17 cellular contexts compared by ENCODE assay signal in genomic region chr1:9207086-9207485, GRCh38. TPM values are rescaled to one million over a fixed set of nuclear protein-coding genes. Genes with fewer than 3 reads are reported as not detected.
DNase-seq lines count a peak whose midpoint lies in the region; ATAC-seq and TF ChIP-seq lines count a peak whose summit lies in the region.
"Had no signal": no experiment of that assay in that cellular context is flagged by ENCODE, and none has a peak within 500 bp of the region (broad histone marks: within the 10 kb centered on the region; RNA-seq: fewer than 3 reads in every experiment).

No MANE protein-coding gene starts in this region.

- WGBS in transverse colon (ENCODE audit: low coverage in 1 of 2), 2 donors: 42 to 68% methylated on average over 2 to 5 of the region's 5 CpGs

- H3K9me3 Mint-ChIP-seq in GM23338: no peaks in the 10 kb centered on the region
- H3K9me3 Mint-ChIP-seq: activated CD4-positive, alpha-beta T cell treated with anti-CD3 and anti-CD28 coated beads, Interleukin-2, amount 10 ng/mL, durations not matched to agents 7 days and 5 days; neural crest cell had no signal

- no peak overlapping the region for H3K4me3 Mint-ChIP-seq in GM23338
- H3K4me3 Mint-ChIP-seq: activated CD4-positive, alpha-beta T cell treated with anti-CD3 and anti-CD28 coated beads, Interleukin-2, amount 10 ng/mL, durations not matched to agents 7 days and 5 days; CD4-positive, alpha-beta memory T cell; neural crest cell had no signal

- H3K36me3 Mint-ChIP-seq in GM23338 (ENCODE audit: low read depth): no peaks in the 10 kb centered on the region
- H3K36me3 Mint-ChIP-seq: CD4-positive, alpha-beta memory T cell had no signal

- peak; percentile 83 for DNase-seq in EH (ENCODE audit: low read depth)
- peak; percentile 43 for DNase-seq in GM20000 (ENCODE audit: low spot score)
- DNase-seq in amniotic epithelial cell (ENCODE audit: low read depth): peak; percentile 66
- DNase-seq in osteoblast (ENCODE audit: insufficient read length, low spot score, missing footprints): peak; percentile 89
- DNase-seq in KBM-7: no peak
- DNase-seq in GM23338 (ENCODE audit: low spot score): no peak
- DNase-seq in transverse colon: no peak
- DNase-seq: activated CD4-positive, alpha-beta T cell treated with anti-CD3 and anti-CD28 coated beads, Interleukin-2, amount 10 ng/mL, durations not matched to agents 7 days and 5 days; amygdala; CD4-positive, alpha-beta memory T cell; head of caudate nucleus; KG1; NCI-H1436; NCI-H345; SJCRH30 had no signal

- no peaks in the 10 kb centered on the region for H3K27me3 ChIP-seq in osteoblast (ENCODE audit: insufficient read depth, low read length)
- H3K27me3 ChIP-seq in GM23338 (ENCODE audit: insufficient read depth): peaks cover 26% of the 10 kb centered on the region
- H3K27me3 ChIP-seq in transverse colon: peaks cover 70% of the 10 kb centered on the region

- H3K4me1 ChIP-seq in osteoblast (ENCODE audit: insufficient read depth, low read length) (peaks cover 59% of the 10 kb centered on the region), GM23338 (ENCODE audit: insufficient read depth) (peaks cover 6% of the 10 kb centered on the region; the same call in 1 of the 2 replicates), transverse colon (peaks cover 0 to 7% (median 6%) of the 10 kb centered on the region in 4 donors)
- H3K4me1 ChIP-seq: SJCRH30 had no signal

- H3F3A ChIP-seq in GM23338 (replicated peaks; ENCODE audit: low read depth): no peaks in the 10 kb centered on the region

- in situ Hi-C loops in KBM-7 (cut with MboI; ENCODE audit: low pct_unique_long_range_greater_than_20kb, low sequenced_read_pairs): no loop called here
- in situ Hi-C loops in transverse colon (cut with MboI; ENCODE audit: low pct_ligation_motif_present in 1 of 4, low pct_unique_long_range_greater_than_20kb in 1 of 4, low sequenced_read_pairs in 3 of 4): no loop called here

- H3K27me3 Mint-ChIP-seq in GM23338 (ENCODE audit: insufficient read depth, low read depth, poor library complexity): peaks cover 28% of the 10 kb centered on the region

- no peaks in the 10 kb centered on the region for H3K9me2 ChIP-seq in GM23338 (ENCODE audit: insufficient read depth)

- no peak overlapping the region for H3K27ac Mint-ChIP-seq in GM23338
- H3K27ac Mint-ChIP-seq: activated CD4-positive, alpha-beta T cell treated with anti-CD3 and anti-CD28 coated beads, Interleukin-2, amount 10 ng/mL, durations not matched to agents 7 days and 5 days; CD4-positive, alpha-beta memory T cell had no signal

- H3K9me3 ChIP-seq in osteoblast (ENCODE audit: low read depth, low read length) (no peaks in the 10 kb centered on the region), transverse colon (no peaks in the 10 kb centered on the region)
- H3K9me3 ChIP-seq: SJCRH30, suprapubic skin had no signal

- H3K27ac ChIP-seq in osteoblast (ENCODE audit: low read depth, low read length): peak overlapping the region; percentile 92
- no peak overlapping the region for H3K27ac ChIP-seq in GM23338 (ENCODE audit: low read depth)
- no peak overlapping the region for H3K27ac ChIP-seq in transverse colon
- H3K27ac ChIP-seq: SJCRH30, suprapubic skin had no signal

- peaks cover 18% of the 10 kb centered on the region for H3K79me2 ChIP-seq in osteoblast (ENCODE audit: insufficient read depth, low read length)
- H3K79me2 ChIP-seq in GM23338 (replicated peaks; ENCODE audit: insufficient read depth): no peaks in the 10 kb centered on the region

- H3K4me1 Mint-ChIP-seq in GM23338: peaks cover 15% of the 10 kb centered on the region

- no peak overlapping the region for H3K4me3 ChIP-seq in osteoblast (ENCODE audit: insufficient read depth, low read length)
- H3K4me3 ChIP-seq in GM23338: no peak overlapping the region
- no peak overlapping the region for H3K4me3 ChIP-seq in transverse colon
- H3K4me3 ChIP-seq: SJCRH30, suprapubic skin had no signal

- H3K36me3 ChIP-seq in osteoblast (ENCODE audit: insufficient read depth, low read length) (no peaks in the 10 kb centered on the region), GM23338 (ENCODE audit: insufficient read depth) (no peaks in the 10 kb centered on the region), transverse colon (no peaks in the 10 kb centered on the region)
- H3K36me3 ChIP-seq: SJCRH30, suprapubic skin had no signal

- peak overlapping the region; percentile 43 for H3K4me2 ChIP-seq in osteoblast (ENCODE audit: insufficient read depth, low read length)
- H3K4me2 ChIP-seq in GM23338: no peak overlapping the region

- H2AFZ ChIP-seq in osteoblast (ENCODE audit: low read length) (peak overlapping the region; percentile 52), GM23338 (no peak overlapping the region)

- no peak for TF ChIP-seq POLR2A in transverse colon (IDR thresholded peaks at IDR 0.05)

- ATAC-seq in GM23338: no peak

- H4K20me1 ChIP-seq in osteoblast (ENCODE audit: insufficient read depth, low read length): no peaks in the 10 kb centered on the region
- no peaks in the 10 kb centered on the region for H4K20me1 ChIP-seq in GM23338 (replicated peaks; ENCODE audit: insufficient read depth)

- TF ChIP-seq CTCF in GM20000 (IDR thresholded peaks at IDR 0.05; ENCODE audit: extremely low read depth, missing control alignments): no peak
- TF ChIP-seq CTCF in osteoblast (IDR thresholded peaks at IDR 0.05; ENCODE audit: extremely low read depth, low read depth, low read length): no peak
- TF ChIP-seq CTCF in GM23338 (conservative IDR thresholded peaks at IDR 0.05; ENCODE audit: low read depth in 2 of 2): no peak
- TF ChIP-seq CTCF in transverse colon (IDR thresholded peaks at IDR 0.05): no peak

- no peak for TF ChIP-seq EP300 in transverse colon (IDR thresholded peaks at IDR 0.05; ENCODE audit: low read depth)

- intact Hi-C loops in transverse colon (cut with DNase I; ENCODE audit: low total_unique reads): no loop called here

TF ChIP-seq in GM23338, 12 proteins besides CTCF, POLR2A, EP300 and RAD21 (continues in another document):
- TF ChIP-seq ZNF331 (CRISPR knock-in tag; IDR thresholded peaks at IDR 0.05; ENCODE audit: low read depth) (no peak), POLR2AphosphoS5 (IDR thresholded peaks at IDR 0.05; ENCODE audit: low read depth) (no peak), EZH2 (IDR thresholded peaks at IDR 0.05; ENCODE audit: low read depth, unreplicated experiment) (no peak), REST (IDR thresholded peaks at IDR 0.05; ENCODE audit: unreplicated experiment) (no peak), JUNB (IDR thresholded peaks at IDR 0.05; ENCODE audit: unreplicated experiment) (no peak), EZH2phosphoT487 (IDR thresholded peaks at IDR 0.05; ENCODE audit: unreplicated experiment) (no peak), NANOG (IDR thresholded peaks at IDR 0.05; ENCODE audit: borderline replicate concordance) (no peak), ZNF114 (CRISPR knock-in tag; IDR thresholded peaks at IDR 0.05) (no peak)
- TF ChIP-seq, protein P1, sequence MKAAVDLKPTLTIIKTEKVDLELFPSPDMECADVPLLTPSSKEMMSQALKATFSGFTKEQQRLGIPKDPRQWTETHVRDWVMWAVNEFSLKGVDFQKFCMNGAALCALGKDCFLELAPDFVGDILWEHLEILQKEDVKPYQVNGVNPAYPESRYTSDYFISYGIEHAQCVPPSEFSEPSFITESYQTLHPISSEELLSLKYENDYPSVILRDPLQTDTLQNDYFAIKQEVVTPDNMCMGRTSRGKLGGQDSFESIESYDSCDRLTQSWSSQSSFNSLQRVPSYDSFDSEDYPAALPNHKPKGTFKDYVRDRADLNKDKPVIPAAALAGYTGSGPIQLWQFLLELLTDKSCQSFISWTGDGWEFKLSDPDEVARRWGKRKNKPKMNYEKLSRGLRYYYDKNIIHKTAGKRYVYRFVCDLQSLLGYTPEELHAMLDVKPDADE (IDR thresholded peaks at IDR 0.05): no peak

RNA-seq across cellular contexts. Expression of gene H6PD, which starts 27.5 kb away (rescaled TPM):
- 45.1 and 51.4 TPM in 2 replicates for total RNA-seq in osteoblast
- 4.2 and 4.7 TPM in 2 replicates for total RNA-seq in GM23338 (2014; rRNA removed; shearing (Covaris generic))
- polyA plus RNA-seq in GM23338 (2016; fragmentation: Nextera tagmentation; extraction: Ambion mirVana): 0.99 and 1.2 TPM in 2 replicates
- 10 to 100 TPM; 24.1 to 49.4 (median 26.7) TPM for total RNA-seq in transverse colon

Comparison
In these comparisons a context has a peak if more than half of its experiments do, and no peak if none do; other contexts are left out.
1. DNase-seq: peak in EH (single experiment), GM20000 (single experiment), amniotic epithelial cell (single experiment) and osteoblast (single experiment); none in KBM-7 (single experiment), GM23338 (single experiment) and transverse colon (single experiment).